12 cellular contexts compared by ENCODE assay signal in the genomic region with DNA sequence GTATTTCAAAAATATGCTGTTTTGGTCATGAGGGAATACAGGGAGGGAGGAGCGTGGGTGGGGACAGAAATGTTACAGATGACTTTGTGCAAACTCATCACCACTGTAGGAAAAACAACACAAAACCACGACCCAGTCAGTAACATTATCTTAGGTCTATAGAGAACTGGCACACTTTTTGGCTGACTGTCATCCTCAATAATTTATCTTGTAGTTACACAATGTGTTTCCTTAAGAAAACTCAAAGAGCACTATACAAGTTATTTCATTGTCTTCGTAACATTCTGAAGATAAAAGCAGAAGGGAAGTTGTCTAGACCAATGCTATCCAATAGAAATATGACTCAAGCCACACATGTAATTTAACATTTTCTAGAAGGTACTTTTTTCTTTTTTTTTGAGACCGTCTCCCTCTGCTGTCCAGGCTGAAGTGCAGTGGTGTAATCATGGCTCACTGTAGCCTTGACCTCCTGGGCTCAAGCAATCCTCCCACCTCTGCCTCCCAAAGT. TPM values are rescaled to one million over a fixed set of nuclear protein-coding genes. Genes with fewer than 3 reads are reported as not detected.
DNase-seq lines count a peak whose midpoint lies in the region; ATAC-seq, FAIRE-seq and TF ChIP-seq lines count a peak whose summit lies in the region.
"Had no signal": no experiment of that assay in that cellular context is flagged by ENCODE, and none has a peak within 500 bp of the region (broad histone marks: within the 10 kb centered on the region; RNA-seq: fewer than 3 reads in every experiment).

No MANE protein-coding gene starts in this region.

- no peak overlapping the region for H3K4me3 Mint-ChIP-seq in CD4-positive, alpha-beta memory T cell
- H3K4me3 Mint-ChIP-seq in activated T-helper 2 cell treated with anti-CD3 and anti-CD28 coated beads, Interferon-gamma antibody, Interleukin-2, Interleukin-4, amounts not matched to agents 10 μg/mL and 5 μg/mL and 100 μg/mL, durations not matched to agents 14 hours and 24 hours and 36 hours (ENCODE audit: low read depth): no peak overlapping the region
- H3K4me3 Mint-ChIP-seq: activated naive CD4-positive, alpha-beta T cell treated with anti-CD3 and anti-CD28 coated beads, Interleukin-2, amount 50 U/mL, for 24 hours had no signal

- H3K9me3 ChIP-seq in AG04450 (ENCODE audit: control insufficient read depth, insufficient read depth, low read length): no peaks in the 10 kb centered on the region
- H3K9me3 ChIP-seq in K562 (replicated peaks; ENCODE audit: control insufficient read depth, insufficient read depth, low read depth, low read length): no peaks in the 10 kb centered on the region
- H3K9me3 ChIP-seq in left lung: no peaks in the 10 kb centered on the region
- no peaks in the 10 kb centered on the region for H3K9me3 ChIP-seq in CD4-positive, alpha-beta memory T cell (ENCODE audit: control insufficient read depth in 1 of 2, low read length in 2 of 2)
- H3K9me3 ChIP-seq: BE2C had no signal

- in situ Hi-C loops in K562 (cut with MboI): no loop called here

- CTCF ChIA-PET in AG04450 (lab: Charles Lee): interaction anchor here (1.3 to 1.6 kb wide), 2 partner anchors 16 to 456 kb away, joined by 3 read pairs; no protein-coding TSS in a partner anchor
- CTCF ChIA-PET in K562 (lab: Yijun Ruan, JAX; ENCODE audit: low intra/inter-chr PET ratio): no interaction called here
- CTCF ChIA-PET in CD4-positive, alpha-beta memory T cell (lab: Charles Lee; ENCODE audit: partially characterized antibody): no interaction called here

- DNase-seq in AG04450 (ENCODE audit: low read depth, low spot score) (no peak), HTR-8/SVneo (ENCODE audit: insufficient read length, low spot score) (peak; percentile 13), K562 (ENCODE audit: extremely low read depth in 1 of 4, low spot score in 3 of 4) (peak in 1 of 4 experiments; percentile 17), left lung (no peak), NCI-H187 (lab: John Stamatoyannopoulos, UW) (no peak), SW 1271 (lab: John Stamatoyannopoulos, UW) (no peak)
- no peak for DNase-seq in CD4-positive, alpha-beta memory T cell
- DNase-seq in activated T-helper 2 cell treated with anti-CD3 and anti-CD28 coated beads, Interferon-gamma antibody, Interleukin-2, Interleukin-4, amounts not matched to agents 10 μg/mL and 5 μg/mL and 100 μg/mL, durations not matched to agents 14 hours and 24 hours and 36 hours (ENCODE audit: low spot score): no peak
- DNase-seq: activated CD4-positive, CD25-positive, alpha-beta regulatory T cell treated with anti-CD3 and anti-CD28 coated beads, Interleukin-2, amount 50 U/mL, for 72 hours; BE2C had no signal

- no peak for TF ChIP-seq RAD21 in K562 (CRISPR knock-in tag; conservative IDR thresholded peaks at IDR 0.05 in 1 of 2, IDR thresholded peaks at IDR 0.05 in 1 of 2)

- H3K9ac ChIP-seq in K562 (ENCODE audit: insufficient read depth in 1 of 2, low read depth in 2 of 2, low read length in 2 of 2): no peak overlapping the region

- ATAC-seq in K562 (peak; percentile 62), left lung (peak; percentile 76)

- TF ChIP-seq CTCF in AG04450 (IDR thresholded peaks at IDR 0.05; ENCODE audit: low read depth, low read length) (peak; percentile 17; the same call in 1 of the 2 replicates), K562 (IDR thresholded peaks at IDR 0.05 in 2 of 3, conservative IDR thresholded peaks at IDR 0.05 in 1 of 3; ENCODE audit: insufficient read depth in 2 of 3, low read depth in 1 of 3, low read length in 3 of 3) (no peak), left lung (IDR thresholded peaks at IDR 0.05) (no peak)

- H3K4me1 Mint-ChIP-seq in CD4-positive, alpha-beta memory T cell: no peaks in the 10 kb centered on the region
- no peaks in the 10 kb centered on the region for H3K4me1 Mint-ChIP-seq in activated T-helper 2 cell treated with anti-CD3 and anti-CD28 coated beads, Interferon-gamma antibody, Interleukin-2, Interleukin-4, amounts not matched to agents 10 μg/mL and 5 μg/mL and 100 μg/mL, durations not matched to agents 14 hours and 24 hours and 36 hours (ENCODE audit: low read depth)
- H3K4me1 Mint-ChIP-seq: activated naive CD4-positive, alpha-beta T cell treated with anti-CD3 and anti-CD28 coated beads, Interleukin-2, amount 50 U/mL, for 24 hours had no signal

- H3K4me1 ChIP-seq in K562 (replicated peaks in 1 of 2; ENCODE audit: control insufficient read depth in 2 of 2, insufficient read depth in 2 of 2, low read length in 2 of 2): no peaks in the 10 kb centered on the region
- H3K4me1 ChIP-seq in left lung: peaks cover 0 to 17% of the 10 kb centered on the region in 2 donors
- H3K4me1 ChIP-seq in CD4-positive, alpha-beta memory T cell (ENCODE audit: insufficient read depth, low read length): no peaks in the 10 kb centered on the region
- H3K4me1 ChIP-seq: BE2C had no signal

- H3K36me3 ChIP-seq in K562 (ENCODE audit: control insufficient read depth, insufficient read depth, low read length) (no peaks in the 10 kb centered on the region), left lung (no peaks in the 10 kb centered on the region)
- H3K36me3 ChIP-seq in CD4-positive, alpha-beta memory T cell (ENCODE audit: insufficient read depth, low read length): no peaks in the 10 kb centered on the region
- H3K36me3 ChIP-seq: BE2C had no signal

- H3K4me3 ChIP-seq in AG04450 (ENCODE audit: low read depth, low read length): no peak overlapping the region
- no peak overlapping the region for H3K4me3 ChIP-seq in K562
- H3K4me3 ChIP-seq in left lung: no peak overlapping the region
- no peak overlapping the region for H3K4me3 ChIP-seq in CD4-positive, alpha-beta memory T cell (ENCODE audit: low read length in 2 of 2)
- H3K4me3 ChIP-seq: skin epidermis had no signal

- no TSS peak for BruUV-seq in K562 (replicated peaks; lab: Mats Ljungman, UMichigan)

- H3K27ac ChIP-seq in AG04450 (ENCODE audit: low read depth, low read length): no peak overlapping the region
- no peak overlapping the region for H3K27ac ChIP-seq in K562 (ENCODE audit: extremely low read depth, low read depth, low read length)
- H3K27ac ChIP-seq in left lung: peak overlapping the region in 1 of 2 donors; percentile 53
- H3K27ac ChIP-seq in CD4-positive, alpha-beta memory T cell (ENCODE audit: low read depth, low read length): no peak overlapping the region
- H3K27ac ChIP-seq: skin epidermis had no signal

- peak overlapping the region; percentile 38; the same call in 1 of the 2 replicates for H2AFZ ChIP-seq in K562 (ENCODE audit: low read depth, low read length)

- H3K27ac Mint-ChIP-seq in CD4-positive, alpha-beta memory T cell: no peak overlapping the region
- no peak overlapping the region for H3K27ac Mint-ChIP-seq in activated T-helper 2 cell treated with anti-CD3 and anti-CD28 coated beads, Interferon-gamma antibody, Interleukin-2, Interleukin-4, amounts not matched to agents 10 μg/mL and 5 μg/mL and 100 μg/mL, durations not matched to agents 14 hours and 24 hours and 36 hours
- H3K27ac Mint-ChIP-seq: activated naive CD4-positive, alpha-beta T cell treated with anti-CD3 and anti-CD28 coated beads, Interleukin-2, amount 50 U/mL, for 24 hours had no signal

- no peaks in the 10 kb centered on the region for H3K36me3 Mint-ChIP-seq in CD4-positive, alpha-beta memory T cell
- no peaks in the 10 kb centered on the region for H3K36me3 Mint-ChIP-seq in activated T-helper 2 cell treated with anti-CD3 and anti-CD28 coated beads, Interferon-gamma antibody, Interleukin-2, Interleukin-4, amounts not matched to agents 10 μg/mL and 5 μg/mL and 100 μg/mL, durations not matched to agents 14 hours and 24 hours and 36 hours (ENCODE audit: low read depth)
- H3K36me3 Mint-ChIP-seq: activated naive CD4-positive, alpha-beta T cell treated with anti-CD3 and anti-CD28 coated beads, Interleukin-2, amount 50 U/mL, for 24 hours had no signal

- intact Hi-C loops in K562 (cut with micrococcal nuclease) (no loop called here), left lung (cut with DNase I) (no loop called here)
- intact Hi-C loops in CD4-positive, alpha-beta memory T cell (cut with micrococcal nuclease): no loop called here
- intact Hi-C loops in activated T-helper 2 cell treated with anti-CD3 and anti-CD28 coated beads, Interferon-gamma antibody, Interleukin-2, Interleukin-4, amounts not matched to agents 10 μg/mL and 5 μg/mL and 100 μg/mL, durations not matched to agents 14 hours and 24 hours and 36 hours (cut with micrococcal nuclease): no loop called here

- H3K27me3 ChIP-seq in AG04450 (ENCODE audit: control insufficient read depth, insufficient read depth, low read length) (no peaks in the 10 kb centered on the region), K562 (ENCODE audit: control insufficient read depth in 2 of 2, insufficient read depth in 2 of 2, low read length in 2 of 2) (no peaks in the 10 kb centered on the region), left lung (no peaks in the 10 kb centered on the region)
- H3K27me3 ChIP-seq in CD4-positive, alpha-beta memory T cell (ENCODE audit: insufficient read depth, low read length): no peaks in the 10 kb centered on the region
- H3K27me3 ChIP-seq: BE2C had no signal

- no peak for TF ChIP-seq EP300 in K562 (IDR thresholded peaks at IDR 0.05; ENCODE audit: low read length)

- 3% methylated on average over 4 of the region's 4 CpGs for WGBS in K562 (ENCODE audit: insufficient coverage, low coverage, missing lambda C conversion rate)

- FAIRE-seq in HTR-8/SVneo (lab: Jason Lieb, UNC) (no peak), K562 (lab: Jason Lieb, UNC) (peak; percentile 37)

- H3K9me3 Mint-ChIP-seq in CD4-positive, alpha-beta memory T cell: peaks cover 0 to 3% (median 0%) of the 10 kb centered on the region in 8 donors
- H3K9me3 Mint-ChIP-seq in activated T-helper 2 cell treated with anti-CD3 and anti-CD28 coated beads, Interferon-gamma antibody, Interleukin-2, Interleukin-4, amounts not matched to agents 10 μg/mL and 5 μg/mL and 100 μg/mL, durations not matched to agents 14 hours and 24 hours and 36 hours: no peaks in the 10 kb centered on the region
- H3K9me3 Mint-ChIP-seq: activated naive CD4-positive, alpha-beta T cell treated with anti-CD3 and anti-CD28 coated beads, Interleukin-2, amount 50 U/mL, for 24 hours had no signal

- no peaks in the 10 kb centered on the region for H4K20me1 ChIP-seq in K562 (replicated peaks; ENCODE audit: control insufficient read depth, insufficient read depth, low read length)

- no peaks in the 10 kb centered on the region for H3K27me3 Mint-ChIP-seq in CD4-positive, alpha-beta memory T cell
- no peaks in the 10 kb centered on the region for H3K27me3 Mint-ChIP-seq in activated T-helper 2 cell treated with anti-CD3 and anti-CD28 coated beads, Interferon-gamma antibody, Interleukin-2, Interleukin-4, amounts not matched to agents 10 μg/mL and 5 μg/mL and 100 μg/mL, durations not matched to agents 14 hours and 24 hours and 36 hours (ENCODE audit: low read depth)
- H3K27me3 Mint-ChIP-seq: activated naive CD4-positive, alpha-beta T cell treated with anti-CD3 and anti-CD28 coated beads, Interleukin-2, amount 50 U/mL, for 24 hours had no signal

- peak overlapping the region; percentile 23 for H3K4me2 ChIP-seq in K562 (ENCODE audit: insufficient read depth, low read length)

- no peaks in the 10 kb centered on the region for H3K9me1 ChIP-seq in K562 (ENCODE audit: control insufficient read depth, insufficient read depth, low read length)

- H3K79me2 ChIP-seq in K562 (ENCODE audit: control insufficient read depth, insufficient read depth, low read length): no peaks in the 10 kb centered on the region

- POLR2A ChIA-PET in AG04450 (lab: Yijun Ruan, JAX) (no interaction called here), K562 (lab: Yijun Ruan, JAX) (interaction anchor here (1.4 kb wide), 1 partner anchor 12 kb away, joined by 4 read pairs; no protein-coding TSS in a partner anchor)
- POLR2A ChIA-PET in CD4-positive, alpha-beta memory T cell (lab: Charles Lee; ENCODE audit: partially characterized antibody): no interaction called here

- TF ChIP-seq POLR2A in K562 (conservative IDR thresholded peaks at IDR 0.05): no peak

RNA-seq across cellular contexts. Expression of gene CDK14, which starts 16.9 kb away (rescaled TPM):
- polyA plus RNA-seq in AG04450 (2011; rRNA removed) (24.6 and 28.4 TPM in 2 replicates), K562 (2011; rRNA removed) (0.23 and 0.91 TPM in 2 replicates), K562 (2014; fragmentation: Illumina TruSeq; extraction: Trizol) (0.04 and 0.32 TPM in 2 replicates), K562 (2014; fragmentation: Nextera tagmentation; extraction: Ambion mirVana) (under 1 TPM; 0.03 to 0.08 TPM), K562 (2014; rRNA removed) (0.09 and 0.16 TPM in 2 replicates)
- 52.7 and 76.2 TPM in 2 replicates for polyA minus RNA-seq in AG04450 (2011; rRNA and poly(A)+ RNA removed)
- total RNA-seq in K562 (2011; cell fraction: chromatin; rRNA removed; ENCODE audit: low replicate concordance): 4.4 and 6.0 TPM in 2 replicates
- 0.33 and 1.7 TPM in 2 replicates for total RNA-seq in K562 (2011; cell fraction: nucleolus; rRNA removed)
- 3.2 and 3.4 TPM in 2 replicates for total RNA-seq in K562 (2011; cell fraction: nucleoplasm; rRNA removed)
- total RNA-seq in K562 (2014; rRNA removed) (0.05 and 0.29 TPM in 2 replicates), K562 (2014; rRNA removed; fragmentation: Illumina TruSeq; extraction: Trizol) (0.58 and 0.99 TPM in 2 replicates), K562 (2015; rRNA removed; fragmentation: Illumina TruSeq; extraction: Trizol) (0.29 and 0.34 TPM in 2 replicates), K562 (2021) (0.18 and 0.44 TPM in 2 replicates), left lung (10 to 100 TPM; 37.5 to 45.1 TPM)
- polyA plus RNA-seq in K562 (2011; cell fraction: cytosol; rRNA removed): 0.28 and 0.29 TPM in 2 replicates
- polyA plus RNA-seq in K562 (2011; cell fraction: nucleus; rRNA removed): 0.48 and 0.51 TPM in 2 replicates
- polyA plus RNA-seq in K562 (2012): 0.12 and 0.54 TPM in 2 replicates
- 0.98 and 1.4 TPM in 2 replicates for polyA minus RNA-seq in K562 (2011; rRNA and poly(A)+ RNA removed)
- polyA minus RNA-seq in K562 (2011; cell fraction: cytosol; rRNA and poly(A)+ RNA removed): 0.64 TPM in 1 of 2 replicates, not detected in the other
- polyA minus RNA-seq in K562 (2011; cell fraction: nucleus; rRNA and poly(A)+ RNA removed): 1.1 and 1.7 TPM in 2 replicates
- under 1 TPM; 0.47 to 0.81 TPM for total RNA-seq in CD4-positive, alpha-beta memory T cell
- polyA plus RNA-seq in CD4-positive, alpha-beta memory T cell: under 1 TPM in 1 of 2 donors, not detected in 1; 0.70 TPM
- total RNA-seq in activated T-helper 2 cell treated with anti-CD3 and anti-CD28 coated beads, Interferon-gamma antibody, Interleukin-2, Interleukin-4, amounts not matched to agents 10 μg/mL and 5 μg/mL and 100 μg/mL, durations not matched to agents 14 hours and 24 hours and 36 hours: 2.1 and 2.2 TPM in 2 replicates

Comparison
In these comparisons a context has a peak if more than half of its experiments do, and no peak if none do; other contexts are left out.
1. RNA of gene CDK14, which starts 16.9 kb away (total RNA-seq): 37.5 to 45.1 TPM in left lung; 2.1 to 2.2 TPM in activated T-helper 2 cell treated with anti-CD3 and anti-CD28 coated beads, Interferon-gamma antibody, Interleukin-2, Interleukin-4, amounts not matched to agents 10 μg/mL and 5 μg/mL and 100 μg/mL, durations not matched to agents 14 hours and 24 hours and 36 hours, 0.47 to 0.81 TPM in CD4-positive, alpha-beta memory T cell and 0.05 to 6.0 TPM in K562; every median in the first group is over 4 times any median in the second.